17 cellular contexts compared by ENCODE assay signal in genomic region chr11:93166194-93166593, GRCh38. TPM values are rescaled to one million over a fixed set of nuclear protein-coding genes. Genes with fewer than 3 reads are reported as not detected.
DNase-seq lines count a peak whose midpoint lies in the region; ATAC-seq, FAIRE-seq and TF ChIP-seq lines count a peak whose summit lies in the region.
"Had no signal": no experiment of that assay in that cellular context is flagged by ENCODE, and none has a peak within 500 bp of the region (broad histone marks: within the 10 kb centered on the region; RNA-seq: fewer than 3 reads in every experiment).

No MANE protein-coding gene starts in this region.

- no peak overlapping the region for H3K27ac ChIP-seq in BLaER1
- no peak overlapping the region for H3K27ac ChIP-seq in gastroesophageal sphincter
- H3K27ac ChIP-seq: colonic mucosa, hepatocyte, suprapubic skin had no signal

- TF ChIP-seq EP300 in gastroesophageal sphincter (IDR thresholded peaks at IDR 0.05): no peak

- no peak for TF ChIP-seq CTCF in gastroesophageal sphincter (IDR thresholded peaks at IDR 0.05)

- TF ChIP-seq POLR2A in GM12891 (IDR thresholded peaks at IDR 0.05; ENCODE audit: low read depth, low read length) (no peak), gastroesophageal sphincter (IDR thresholded peaks at IDR 0.05) (no peak)

- no peak overlapping the region for H3K9ac ChIP-seq in BLaER1

- H3K27me3 ChIP-seq in BLaER1: no peaks in the 10 kb centered on the region
- no peaks in the 10 kb centered on the region for H3K27me3 ChIP-seq in gastroesophageal sphincter
- H3K27me3 ChIP-seq: colonic mucosa, hepatocyte, suprapubic skin had no signal

- H3K4me3 ChIP-seq in BLaER1: no peak overlapping the region
- H3K4me3 ChIP-seq in gastroesophageal sphincter: no peak overlapping the region
- H3K4me3 ChIP-seq: colonic mucosa, hepatocyte, suprapubic skin had no signal

- no peaks in the 10 kb centered on the region for H4K20me1 ChIP-seq in BLaER1

- H3K36me3 ChIP-seq in BLaER1: peaks cover 33% of the 10 kb centered on the region
- H3K36me3 ChIP-seq in gastroesophageal sphincter: peaks cover 6 to 68% of the 10 kb centered on the region in 2 donors
- H3K36me3 ChIP-seq: colonic mucosa had no signal

- DNase-seq in GM12891 (ENCODE audit: insufficient read length, low spot score) (no peak), HuH-7 (ENCODE audit: low spot score) (no peak), GF-D8 (lab: John Stamatoyannopoulos, UW) (no peak)
- DNase-seq: activated T-cell treated with anti-CD3 and anti-CD28 coated beads, Interleukin-2, amount 50 U/mL, for 1 hour; Caco-2; colonic mucosa; naive thymus-derived CD8-positive, alpha-beta T cell; RPMI8226 had no signal

- H3K4me1 ChIP-seq in BLaER1: peaks cover 18% of the 10 kb centered on the region
- H3K4me1 ChIP-seq in gastroesophageal sphincter: no peaks in the 10 kb centered on the region
- H3K4me1 ChIP-seq: Caco-2, colonic mucosa, suprapubic skin had no signal

- peak overlapping the region; percentile 69 for H3K4me2 ChIP-seq in BLaER1
- H3K4me2 ChIP-seq: hepatocyte had no signal

- peak; percentile 69 for FAIRE-seq in GM12891 (lab: Jason Lieb, UNC)
- FAIRE-seq: G401.6, keratinocyte had no signal

- ATAC-seq in GM21528 (IDR thresholded peaks at IDR 0.05; ENCODE audit: low FRiP score, unreplicated experiment): peak; percentile 50
- ATAC-seq in HG03432 (IDR thresholded peaks at IDR 0.05; ENCODE audit: unreplicated experiment): peak; percentile 38
- ATAC-seq in gastroesophageal sphincter: no peak
- no peak for ATAC-seq in HG03039 (IDR thresholded peaks at IDR 0.05; ENCODE audit: unreplicated experiment)
- ATAC-seq: naive thymus-derived CD8-positive, alpha-beta T cell had no signal

- no peaks in the 10 kb centered on the region for H3K9me3 ChIP-seq in BLaER1
- no peaks in the 10 kb centered on the region for H3K9me3 ChIP-seq in gastroesophageal sphincter
- H3K9me3 ChIP-seq: Caco-2, colonic mucosa, suprapubic skin had no signal

TF ChIP-seq in GM12891, 5 proteins besides CTCF, POLR2A, EP300 and RAD21:
- TF ChIP-seq PAX5 (IDR thresholded peaks at IDR 0.05; ENCODE audit: insufficient read depth, low read length, severe bottlenecking): no peak
- no peak for TF ChIP-seq TAF1 (IDR thresholded peaks at IDR 0.05; ENCODE audit: low read depth, low read length)
- TF ChIP-seq POU2F2 (IDR thresholded peaks at IDR 0.05; ENCODE audit: low read depth, low read length): no peak
- TF ChIP-seq SPI1 (IDR thresholded peaks at IDR 0.05; ENCODE audit: low read depth, low read length): no peak
- TF ChIP-seq POLR2AphosphoS5 (IDR thresholded peaks at IDR 0.05; ENCODE audit: low read depth, low read length): no peak

RNA-seq across cellular contexts. Expression of gene SLC36A4, which starts 31.6 kb away (rescaled TPM):
- polyA plus RNA-seq in GM12891 (2012; ENCODE audit: low read depth, missing spikeins): 4.1 TPM
- total RNA-seq in gastroesophageal sphincter: 10 to 100 TPM; 10.4 to 21.9 (median 18.9) TPM

Comparison
In these comparisons a context has a peak if more than half of its experiments do, and no peak if none do; other contexts are left out.
1. ATAC-seq: peak in GM21528 (single experiment) and HG03432 (single experiment); none in gastroesophageal sphincter (single experiment) and HG03039 (single experiment).